Comparison of ENCODE assay signal across 14 cellular contexts in genomic region chr5:126871441-126871840, GRCh38.
"Had no signal": no experiment of that assay in that cellular context is flagged by ENCODE, and none has a peak within 500 bp of the region (broad histone marks: within the 10 kb centered on the region; RNA-seq: fewer than 3 reads in every experiment).

No MANE protein-coding gene starts in this region.

- H3K36me3 Mint-ChIP-seq: mesothelial cell of epicardium had no signal

- H2AFZ ChIP-seq: neural progenitor cell, parathyroid adenoma had no signal

- H3K4me3 Mint-ChIP-seq: activated CD4-positive, alpha-beta memory T cell treated with anti-CD3 and anti-CD28 coated beads, Interleukin-2, amount 10 ng/mL, durations not matched to agents 7 days and 5 days; activated CD4-positive, alpha-beta T cell treated with anti-CD3 and anti-CD28 coated beads for 36 hours; activated naive CD8-positive, alpha-beta T cell; mesothelial cell of epicardium; neural progenitor cell had no signal

- H3K4me3 ChIP-seq: neural progenitor cell, skin epidermis, thyroid gland had no signal

- H3K27me3 ChIP-seq: neural progenitor cell, thyroid gland had no signal

- ATAC-seq: activated CD4-positive, alpha-beta T cell treated with anti-CD3 and anti-CD28 coated beads for 36 hours had no signal

- H3K27ac Mint-ChIP-seq: activated CD4-positive, alpha-beta memory T cell treated with anti-CD3 and anti-CD28 coated beads, Interleukin-2, amount 10 ng/mL, durations not matched to agents 7 days and 5 days; activated CD4-positive, alpha-beta T cell treated with anti-CD3 and anti-CD28 coated beads for 36 hours; activated naive CD8-positive, alpha-beta T cell; mesothelial cell of epicardium; neural progenitor cell had no signal

- H3K9me3 Mint-ChIP-seq: activated CD4-positive, alpha-beta memory T cell treated with anti-CD3 and anti-CD28 coated beads, Interleukin-2, amount 10 ng/mL, durations not matched to agents 7 days and 5 days; mesothelial cell of epicardium; neural progenitor cell had no signal

- H3K9me3 ChIP-seq: thyroid gland had no signal

- H3K27me3 Mint-ChIP-seq: activated CD4-positive, alpha-beta memory T cell treated with anti-CD3 and anti-CD28 coated beads, Interleukin-2, amount 10 ng/mL, durations not matched to agents 7 days and 5 days; activated CD4-positive, alpha-beta T cell treated with anti-CD3 and anti-CD28 coated beads for 36 hours; activated naive CD8-positive, alpha-beta T cell had no signal

- H3K36me3 ChIP-seq: neural progenitor cell, thyroid gland, WERI-Rb-1 had no signal

- H3K79me2 ChIP-seq: parathyroid adenoma had no signal

- DNase-seq: activated CD4-positive, alpha-beta memory T cell treated with anti-CD3 and anti-CD28 coated beads, Interleukin-2, amount 10 ng/mL, durations not matched to agents 7 days and 5 days; activated CD4-positive, alpha-beta T cell treated with anti-CD3 and anti-CD28 coated beads for 36 hours; activated gamma-delta T cell; activated T-cell treated with anti-CD3 and anti-CD28 coated beads, Interleukin-2, amount 50 U/mL, for 48 hours; anterior cingulate cortex; hippocampal formation; T1000; thyroid gland; WERI-Rb-1 had no signal

- H3K4me1 ChIP-seq: parathyroid adenoma, thyroid gland had no signal

- H3K27ac ChIP-seq: neural progenitor cell, parathyroid adenoma, thyroid gland, WERI-Rb-1 had no signal

- H3K4me2 ChIP-seq: neural progenitor cell had no signal
